30 cellular contexts compared by ENCODE assay signal in genomic region chr7:7333610-7334009, GRCh38.
"Had no signal": no experiment of that assay in that cellular context is flagged by ENCODE, and none has a peak within 500 bp of the region (broad histone marks: within the 10 kb centered on the region; RNA-seq: fewer than 3 reads in every experiment).

No MANE protein-coding gene starts in this region.

- DNase-seq: activated B cell treated with CpG ODN at 0.5 μM for 24 hours; activated CD4-positive, alpha-beta memory T cell treated with anti-CD3 and anti-CD28 coated beads for 36 hours; activated CD4-positive, alpha-beta T cell treated with anti-CD3 and anti-CD28 coated beads for 36 hours; activated CD4-positive, alpha-beta T cell treated with anti-CD3 and anti-CD28 coated beads for 48 hours; activated CD4-positive, alpha-beta T cell treated with anti-CD3 and anti-CD28 coated beads, Interleukin-2, amount 50 U/mL, for 1 hour; activated CD4-positive, alpha-beta T cell treated with anti-CD3 and anti-CD28 coated beads, Interleukin-2, amount 50 U/mL, for 4 hours; activated CD4-positive, CD25-positive, alpha-beta regulatory T cell treated with anti-CD3 and anti-CD28 coated beads, Interleukin-2, amount 50 U/mL, for 72 hours; activated CD8-positive, alpha-beta memory T cell treated with anti-CD3 and anti-CD28 coated beads, Interleukin-2, amount 50 U/mL, for 4 hours; activated CD8-positive, alpha-beta T cell treated with anti-CD3 and anti-CD28 coated beads for 36 hours; activated effector memory CD4-positive, alpha-beta T cell treated with Interleukin-2 at 50 U/mL for 16 hours; activated gamma-delta T cell; activated naive CD4-positive, alpha-beta T cell treated with anti-CD3 and anti-CD28 coated beads, Interleukin-2, amount 10 ng/mL, durations not matched to agents 7 days and 5 days; activated naive CD4-positive, alpha-beta T cell treated with Interleukin-2 at 50 U/mL for 16 hours; activated naive CD8-positive, alpha-beta T cell treated with anti-CD3 and anti-CD28 coated beads for 36 hours; activated T-cell treated with anti-CD3 and anti-CD28 coated beads for 4 hours; activated T-cell treated with anti-CD3 and anti-CD28 coated beads, Interleukin-2, amount 50 U/mL, for 1 hour; activated T-cell treated with anti-CD3 and anti-CD28 coated beads, Interleukin-2, amount 50 U/mL, for 4 hours; adrenal gland; amniotic stem cell; aorta; body of pancreas; brain microvascular endothelial cell; central memory CD4-positive, alpha-beta T cell; T-helper 1 cell; T-helper 9 cell had no signal

- H3K36me3 Mint-ChIP-seq: activated CD4-positive, alpha-beta memory T cell treated with anti-CD3 and anti-CD28 coated beads for 36 hours; activated naive CD4-positive, alpha-beta T cell treated with anti-CD3 and anti-CD28 coated beads, Interleukin-2, amount 10 ng/mL, durations not matched to agents 7 days and 5 days; activated naive CD4-positive, alpha-beta T cell treated with anti-CD3 and anti-CD28 coated beads, Interleukin-2, amount 50 U/mL, for 72 hours; activated naive CD8-positive, alpha-beta T cell treated with anti-CD3 and anti-CD28 coated beads for 36 hours had no signal

- H3K27ac Mint-ChIP-seq: activated B cell treated with CpG ODN at 0.5 μM for 24 hours; activated CD4-positive, alpha-beta memory T cell treated with anti-CD3 and anti-CD28 coated beads for 36 hours; activated CD4-positive, alpha-beta T cell treated with anti-CD3 and anti-CD28 coated beads for 36 hours; activated CD8-positive, alpha-beta T cell treated with anti-CD3 and anti-CD28 coated beads for 36 hours; activated naive CD4-positive, alpha-beta T cell treated with anti-CD3 and anti-CD28 coated beads, Interleukin-2, amount 10 ng/mL, durations not matched to agents 7 days and 5 days; activated naive CD4-positive, alpha-beta T cell treated with anti-CD3 and anti-CD28 coated beads, Interleukin-2, amount 50 U/mL, for 72 hours; activated naive CD8-positive, alpha-beta T cell treated with anti-CD3 and anti-CD28 coated beads for 36 hours; activated T-helper 1 cell treated with anti-CD3 and anti-CD28 coated beads, Interleukin-12 subunit alpha, Interleukin-12 subunit beta, Interleukin-2, Interleukin-4 antibody, amounts not matched to agents 30 ng/mL and 10 ng/mL and 1 ng/mL, durations not matched to agents 14 hours and 24 hours and 36 hours; activated T-helper 2 cell treated with anti-CD3 and anti-CD28 coated beads, Interferon-gamma antibody, Interleukin-2, Interleukin-4, amounts not matched to agents 10 μg/mL and 5 μg/mL and 100 μg/mL, durations not matched to agents 14 hours and 24 hours and 36 hours; T-helper 1 cell treated with Interleukin-12 subunit alpha and Interleukin-12 subunit beta and Interleukin-4 antibody, amounts not matched to agents 30 μg/mL and 1 μg/mL, for 36 hours; T-helper 2 cell treated with Interferon-gamma antibody and Interleukin-4, amounts not matched to agents 5 μg/mL and 100 μg/mL, for 36 hours had no signal

- H3K4me3 Mint-ChIP-seq: activated B cell treated with CpG ODN at 0.5 μM for 24 hours; activated CD4-positive, alpha-beta memory T cell treated with anti-CD3 and anti-CD28 coated beads for 36 hours; activated CD4-positive, alpha-beta T cell treated with anti-CD3 and anti-CD28 coated beads for 36 hours; activated CD8-positive, alpha-beta T cell treated with anti-CD3 and anti-CD28 coated beads for 36 hours; activated naive CD4-positive, alpha-beta T cell treated with anti-CD3 and anti-CD28 coated beads, Interleukin-2, amount 10 ng/mL, durations not matched to agents 7 days and 5 days; activated naive CD8-positive, alpha-beta T cell treated with anti-CD3 and anti-CD28 coated beads for 36 hours; activated T-cell treated with anti-CD3 and anti-CD28 coated beads, Interleukin-2, amount 50 U/mL, for 4 hours; activated T-helper 1 cell treated with anti-CD3 and anti-CD28 coated beads, Interleukin-12 subunit alpha, Interleukin-12 subunit beta, Interleukin-2, Interleukin-4 antibody, amounts not matched to agents 30 ng/mL and 10 ng/mL and 1 ng/mL, durations not matched to agents 14 hours and 24 hours and 36 hours; T-helper 1 cell treated with Interleukin-12 subunit alpha and Interleukin-12 subunit beta and Interleukin-4 antibody, amounts not matched to agents 30 μg/mL and 1 μg/mL, for 36 hours; T-helper 2 cell treated with Interferon-gamma antibody and Interleukin-4, amounts not matched to agents 5 μg/mL and 100 μg/mL, for 36 hours had no signal

- H3K4me1 Mint-ChIP-seq: activated B cell treated with CpG ODN at 0.5 μM for 24 hours; activated naive CD4-positive, alpha-beta T cell treated with anti-CD3 and anti-CD28 coated beads, Interleukin-2, amount 10 ng/mL, durations not matched to agents 7 days and 5 days; activated naive CD8-positive, alpha-beta T cell treated with anti-CD3 and anti-CD28 coated beads for 36 hours had no signal

- H3K27me3 Mint-ChIP-seq: activated CD8-positive, alpha-beta T cell treated with anti-CD3 and anti-CD28 coated beads for 36 hours; activated naive CD8-positive, alpha-beta T cell treated with anti-CD3 and anti-CD28 coated beads for 36 hours had no signal

- H3K9me3 Mint-ChIP-seq: activated B cell treated with CpG ODN at 0.5 μM for 24 hours; activated CD4-positive, alpha-beta memory T cell treated with anti-CD3 and anti-CD28 coated beads for 36 hours; activated CD8-positive, alpha-beta T cell treated with anti-CD3 and anti-CD28 coated beads for 36 hours; activated naive CD4-positive, alpha-beta T cell treated with anti-CD3 and anti-CD28 coated beads, Interleukin-2, amount 10 ng/mL, durations not matched to agents 7 days and 5 days; activated T-cell treated with anti-CD3 and anti-CD28 coated beads, Interleukin-2, amount 50 U/mL, for 4 hours; activated T-helper 1 cell treated with anti-CD3 and anti-CD28 coated beads, Interleukin-12 subunit alpha, Interleukin-12 subunit beta, Interleukin-2, Interleukin-4 antibody, amounts not matched to agents 30 ng/mL and 10 ng/mL and 1 ng/mL, durations not matched to agents 14 hours and 24 hours and 36 hours; activated T-helper 2 cell treated with anti-CD3 and anti-CD28 coated beads, Interferon-gamma antibody, Interleukin-2, Interleukin-4, amounts not matched to agents 10 μg/mL and 5 μg/mL and 100 μg/mL, durations not matched to agents 14 hours and 24 hours and 36 hours; T-helper 2 cell treated with Interferon-gamma antibody and Interleukin-4, amounts not matched to agents 5 μg/mL and 100 μg/mL, for 36 hours had no signal

- ATAC-seq: activated CD4-positive, alpha-beta T cell treated with anti-CD3 and anti-CD28 coated beads for 36 hours; activated CD8-positive, alpha-beta T cell treated with anti-CD3 and anti-CD28 coated beads for 36 hours; activated naive CD4-positive, alpha-beta T cell treated with anti-CD3 and anti-CD28 coated beads, Interleukin-2, amount 50 U/mL, for 72 hours; activated T-cell treated with anti-CD3 and anti-CD28 coated beads, Interleukin-2, amount 50 U/mL, for 4 hours; body of pancreas had no signal
